In genomic region chr14:33728010-33728498, GRCh38 we compare ENCODE assay signal across 26 cellular contexts.
DNase-seq lines count a peak whose midpoint lies in the region; ATAC-seq, FAIRE-seq and TF ChIP-seq lines count a peak whose summit lies in the region.
"Had no signal": no experiment of that assay in that cellular context is flagged by ENCODE, and none has a peak within 500 bp of the region (broad histone marks: within the 10 kb centered on the region; RNA-seq: fewer than 3 reads in every experiment).

No MANE protein-coding gene starts in this region.

- H3K79me2 ChIP-seq in mammary epithelial cell (ENCODE audit: insufficient read depth, low read length) = no peaks in the 10 kb centered on the region
- H3K79me2 ChIP-seq: hepatocyte had no signal

- H3K9ac ChIP-seq in mammary epithelial cell (ENCODE audit: insufficient read depth, low read length) = no peak overlapping the region

- no peaks in the 10 kb centered on the region for H4K20me1 ChIP-seq in mammary epithelial cell (ENCODE audit: insufficient read depth, low read length)

- no peak overlapping the region for H2AFZ ChIP-seq in mammary epithelial cell (ENCODE audit: low read depth, low read length)
- H2AFZ ChIP-seq: hepatocyte had no signal

- BruUV-seq in mammary epithelial cell (replicated peaks; lab: Mats Ljungman, UMichigan) = no TSS peak

- H3K27me3 ChIP-seq in mammary epithelial cell (ENCODE audit: insufficient read depth, low read length) (no peaks in the 10 kb centered on the region), pancreas (no peaks in the 10 kb centered on the region), right atrium auricular region (no peaks in the 10 kb centered on the region)
- H3K27me3 ChIP-seq: hepatocyte, transverse colon had no signal

- no peak overlapping the region for H3K4me2 ChIP-seq in mammary epithelial cell (ENCODE audit: insufficient read depth, low read depth, low read length)
- H3K4me2 ChIP-seq: hepatocyte had no signal

- no peak overlapping the region for H3K27ac ChIP-seq in mammary epithelial cell (ENCODE audit: insufficient read depth, low read depth, low read length)
- no peak overlapping the region for H3K27ac ChIP-seq in pancreas
- H3K27ac ChIP-seq in right atrium auricular region = no peak overlapping the region
- H3K27ac ChIP-seq: hepatocyte, transverse colon had no signal

- 48% methylated on average over 3 of the region's 3 CpGs for WGBS in mammary epithelial cell (ENCODE audit: low coverage, missing lambda C conversion rate)
- WGBS in pancreas, 2 donors = 22 to 25% methylated on average over 3 of the region's 3 CpGs

- H3K4me1 ChIP-seq in mammary epithelial cell (ENCODE audit: insufficient read depth, low read length) (no peaks in the 10 kb centered on the region), pancreas (no peaks in the 10 kb centered on the region), right atrium auricular region (no peaks in the 10 kb centered on the region)
- H3K4me1 ChIP-seq: transverse colon had no signal

- FAIRE-seq in pancreas (lab: Jason Lieb, UNC) = no peak
- FAIRE-seq: G401.6, GM18507 had no signal

- in situ Hi-C loops in mammary epithelial cell (cut with MboI; ENCODE audit: low sequenced_read_pairs in 2 of 2) = no loop called here

- dilution Hi-C loops in mammary epithelial cell (cut with HindIII; ENCODE audit: low sequenced_read_pairs) = no loop called here

- H3K36me3 ChIP-seq in mammary epithelial cell (ENCODE audit: insufficient read depth, low read length) (no peaks in the 10 kb centered on the region), pancreas (no peaks in the 10 kb centered on the region), right atrium auricular region (no peaks in the 10 kb centered on the region)
- H3K36me3 ChIP-seq: transverse colon had no signal

- DNase-seq in DMS53 treated with DMSO at 0.1 percent for 48 hours (lab: John Stamatoyannopoulos, UW; ENCODE audit: unreplicated experiment) (peak; percentile 1), NCI-H1694 treated with DMSO at 0.1 percent for 48 hours (lab: John Stamatoyannopoulos, UW) (peak; percentile 64), mammary epithelial cell (peak; percentile 9), pancreas (no peak), right atrium auricular region (ENCODE audit: low spot score) (no peak), omental fat pad (ENCODE audit: low spot score) (no peak), SW 1271 (lab: John Stamatoyannopoulos, UW) (no peak), cerebellum (ENCODE audit: low spot score) (no peak)
- DNase-seq: activated CD4-positive, alpha-beta T cell treated with anti-CD3 and anti-CD28 coated beads, Interleukin-2, amount 50 U/mL, for 48 hours; activated CD4-positive, CD25-positive, alpha-beta regulatory T cell; activated effector memory CD4-positive, alpha-beta T cell treated with anti-CD3 and anti-CD28 coated beads, Interleukin-2, amount 50 U/mL, for 16 hours; activated naive CD8-positive, alpha-beta T cell treated with anti-CD3 and anti-CD28 coated beads, Interleukin-2, amount 10 ng/mL, durations not matched to agents 7 days and 5 days; CD4-positive, CD25-positive, alpha-beta regulatory T cell; effector memory CD4-positive, alpha-beta T cell; foreskin fibroblast; immature natural killer cell; KBM-7; NCI-H187; NCI-H2227 treated with DMSO at 0.1 percent for 48 hours; NCI-H748 treated with DMSO at 0.1 percent for 48 hours; stimulated activated naive CD8-positive, alpha-beta T cell treated with anti-CD3 and anti-CD28 coated beads, Interleukin-15, amount 100 ng/mL, for 72 hours; transverse colon had no signal

- no peak for TF ChIP-seq CTCF in mammary epithelial cell (conservative IDR thresholded peaks at IDR 0.05 in 1 of 2, IDR thresholded peaks at IDR 0.05 in 1 of 2; ENCODE audit: extremely low read depth in 1 of 2, insufficient read depth in 1 of 2, low read depth in 1 of 2, low read length in 2 of 2)
- TF ChIP-seq CTCF in pancreas (IDR thresholded peaks at IDR 0.05) = no peak
- TF ChIP-seq CTCF in right atrium auricular region (IDR thresholded peaks at IDR 0.05) = no peak
- no peak for TF ChIP-seq CTCF in omental fat pad (IDR thresholded peaks at IDR 0.05)

- CTCF ChIA-PET in mammary epithelial cell (lab: Charles Lee; ENCODE audit: low non-redundant PET) = no interaction called here

- H3K9me3 ChIP-seq in mammary epithelial cell (replicated peaks; ENCODE audit: insufficient read depth, low read length) (no peaks in the 10 kb centered on the region), pancreas (no peaks in the 10 kb centered on the region), right atrium auricular region (no peaks in the 10 kb centered on the region)
- H3K9me3 ChIP-seq: transverse colon had no signal

- intact Hi-C loops in mammary epithelial cell (cut with micrococcal nuclease) (no loop called here), pancreas (cut with DNase I) (no loop called here)

- H3K4me3 ChIP-seq in mammary epithelial cell (replicated peaks in 1 of 3; ENCODE audit: insufficient read depth in 1 of 3, low read depth in 2 of 3, low read length in 3 of 3) (no peak overlapping the region), pancreas (no peak overlapping the region), right atrium auricular region (no peak overlapping the region)
- H3K4me3 ChIP-seq: hepatocyte, transverse colon had no signal

- ATAC-seq in pancreas = peak; percentile 40 to 64 (median 52)
- ATAC-seq in omental fat pad (ENCODE audit: low FRiP score) = no peak
- ATAC-seq: natural killer cell treated with Interleukin-12 subunit alpha and Interleukin-12 subunit beta and Interleukin-15 and Interleukin-18, amount 100 ng/mL, for 72 hours; stimulated activated naive CD8-positive, alpha-beta T cell treated with anti-CD3 and anti-CD28 coated beads, Interleukin-15, amount 100 ng/mL, for 72 hours had no signal

Comparison
In these comparisons a context has a peak if more than half of its experiments do, and no peak if none do; other contexts are left out.
1. DNase-seq: peak in DMS53 treated with DMSO at 0.1 percent for 48 hours (single experiment), NCI-H1694 treated with DMSO at 0.1 percent for 48 hours (single experiment) and mammary epithelial cell (single experiment); none in pancreas (0 of 6), right atrium auricular region (single experiment), omental fat pad (single experiment), SW 1271 (0 of 2) and cerebellum (single experiment).